In genomic region chr9:111287127-111287526, GRCh38 we compare ENCODE assay signal across 18 cellular contexts. TPM values are rescaled to one million over a fixed set of nuclear protein-coding genes. Genes with fewer than 3 reads are reported as not detected.
DNase-seq lines count a peak whose midpoint lies in the region; ATAC-seq and TF ChIP-seq lines count a peak whose summit lies in the region.
"Had no signal": no experiment of that assay in that cellular context is flagged by ENCODE, and none has a peak within 500 bp of the region (broad histone marks: within the 10 kb centered on the region; RNA-seq: fewer than 3 reads in every experiment).

No MANE protein-coding gene starts in this region.

- CTCF ChIA-PET in PC-9 (lab: Charles Lee) = no interaction called here

- 0 out of 2 replicates have a peak, but pooled peaks cover 4% of the 10 kb centered on the region for H3F3A ChIP-seq in PC-9 (ENCODE audit: insufficient read depth, low read depth)

- H3K9me3 ChIP-seq in PC-9 (ENCODE audit: insufficient read depth, low read depth) (0 out of 2 replicates have a peak, but pooled peaks cover 3% of the 10 kb centered on the region), trophoblast cell (ENCODE audit: insufficient read depth, low read depth, low read length) (no peaks in the 10 kb centered on the region)
- H3K9me3 ChIP-seq: esophagus squamous epithelium, right lobe of liver, stomach had no signal

- DNase-seq in ELR (ENCODE audit: low read depth) (peak; percentile 87), PC-9 (peak; percentile 43 to 45), epithelial cell of proximal tubule (ENCODE audit: low read depth) (peak; percentile 49), trophoblast cell (peak; percentile 71 to 74), activated T-cell treated with anti-CD3 and anti-CD28 coated beads for 4 hours (no peak)
- no peak for DNase-seq in T-helper 2 cell treated with Interferon-gamma antibody and Interleukin-4, amounts not matched to agents 5 μg/mL and 100 μg/mL, for 36 hours (ENCODE audit: low spot score)
- no peak for DNase-seq in natural killer cell treated with Interleukin-12 subunit alpha and Interleukin-12 subunit beta and Interleukin-15 and Interleukin-18, amount 100 ng/mL, for 72 hours (ENCODE audit: low spot score)
- DNase-seq: CD8-positive, alpha-beta T cell; cerebellar nuclear complex; esophagus squamous epithelium; kidney; naive thymus-derived CD4-positive, alpha-beta T cell; NCI-H2107; right lobe of liver; stomach; T-helper 1 cell had no signal

- peaks cover 3% of the 10 kb centered on the region for H3K27me3 Mint-ChIP-seq in T-helper 2 cell treated with Interferon-gamma antibody and Interleukin-4, amounts not matched to agents 5 μg/mL and 100 μg/mL, for 36 hours (ENCODE audit: low read depth)
- peaks cover 3 to 27% of the 10 kb centered on the region in 2 donors for H3K27me3 Mint-ChIP-seq in natural killer cell treated with Interleukin-12 subunit alpha and Interleukin-12 subunit beta and Interleukin-15 and Interleukin-18, amount 100 ng/mL, for 72 hours

- no peak overlapping the region for H2BK5ac ChIP-seq in trophoblast cell (ENCODE audit: low read depth, low read length, poor library complexity)

- intact Hi-C loops in PC-9 (cut with micrococcal nuclease; ENCODE audit: unreplicated experiment) = no loop called here

- no peak overlapping the region for H4K12ac ChIP-seq in trophoblast cell (ENCODE audit: low read depth, low read length)

- H3K4me1 Mint-ChIP-seq in T-helper 2 cell treated with Interferon-gamma antibody and Interleukin-4, amounts not matched to agents 5 μg/mL and 100 μg/mL, for 36 hours (ENCODE audit: low read depth) = peaks cover 1% of the 10 kb centered on the region
- no peaks in the 10 kb centered on the region for H3K4me1 Mint-ChIP-seq in natural killer cell treated with Interleukin-12 subunit alpha and Interleukin-12 subunit beta and Interleukin-15 and Interleukin-18, amount 100 ng/mL, for 72 hours (ENCODE audit: low read depth in 2 of 2)

- H3K18ac ChIP-seq in trophoblast cell (ENCODE audit: low read length) = no peak overlapping the region

- H2BK120ac ChIP-seq in trophoblast cell (ENCODE audit: insufficient read depth, low read length, poor library complexity) = no peak overlapping the region

- POLR2A ChIA-PET in PC-9 (lab: Charles Lee; ENCODE audit: unreplicated experiment) = no interaction called here

- H3K9ac ChIP-seq in trophoblast cell (ENCODE audit: low read length) = no peak overlapping the region
- H3K9ac ChIP-seq: KMS-11 had no signal

- no peak overlapping the region for H3K14ac ChIP-seq in trophoblast cell (ENCODE audit: low read length)

- no peaks in the 10 kb centered on the region for H3K79me2 ChIP-seq in PC-9 (ENCODE audit: low read depth)
- H3K79me2 ChIP-seq in trophoblast cell (ENCODE audit: control insufficient read depth, insufficient read depth, low read length, poor library complexity) = no peaks in the 10 kb centered on the region

- H2BK12ac ChIP-seq in trophoblast cell (ENCODE audit: low read length) = peak overlapping the region; percentile 1

- no peak overlapping the region for H3K27ac ChIP-seq in PC-9
- H3K27ac ChIP-seq in trophoblast cell (ENCODE audit: low read depth, low read length) = peak overlapping the region; percentile 55
- H3K27ac ChIP-seq: esophagus squamous epithelium, KMS-11, right lobe of liver, stomach had no signal

- H3K4me3 ChIP-seq in PC-9 (no peak overlapping the region), epithelial cell of proximal tubule (ENCODE audit: low read depth, low read length) (no peak overlapping the region), trophoblast cell (ENCODE audit: low read depth, low read length) (no peak overlapping the region)
- H3K4me3 ChIP-seq: esophagus squamous epithelium, right lobe of liver, stomach had no signal

- no TSS peak for BruUV-seq in PC-9 (replicated peaks; lab: Mats Ljungman, UMichigan)

- H3K23ac ChIP-seq in trophoblast cell (ENCODE audit: low read length) = no peak overlapping the region

- no peak overlapping the region for H4K91ac ChIP-seq in trophoblast cell (ENCODE audit: low read depth, low read length)

- H3K36me3 ChIP-seq in PC-9 (ENCODE audit: low read depth) (no peaks in the 10 kb centered on the region), trophoblast cell (ENCODE audit: control insufficient read depth in 1 of 2, insufficient read depth in 2 of 2, low read length in 2 of 2) (no peaks in the 10 kb centered on the region)
- H3K36me3 ChIP-seq: esophagus squamous epithelium, right lobe of liver, stomach had no signal

- no peak overlapping the region for H2AK5ac ChIP-seq in trophoblast cell (ENCODE audit: low read length)

- H3K9me3 Mint-ChIP-seq in T-helper 2 cell treated with Interferon-gamma antibody and Interleukin-4, amounts not matched to agents 5 μg/mL and 100 μg/mL, for 36 hours = no peaks in the 10 kb centered on the region
- H3K9me3 Mint-ChIP-seq in natural killer cell treated with Interleukin-12 subunit alpha and Interleukin-12 subunit beta and Interleukin-15 and Interleukin-18, amount 100 ng/mL, for 72 hours = peaks cover 3% of the 10 kb centered on the region
- H3K9me3 Mint-ChIP-seq: CD8-positive, alpha-beta T cell had no signal

- H3K36me3 Mint-ChIP-seq in T-helper 2 cell treated with Interferon-gamma antibody and Interleukin-4, amounts not matched to agents 5 μg/mL and 100 μg/mL, for 36 hours (ENCODE audit: low read depth) = no peaks in the 10 kb centered on the region
- H3K36me3 Mint-ChIP-seq in natural killer cell treated with Interleukin-12 subunit alpha and Interleukin-12 subunit beta and Interleukin-15 and Interleukin-18, amount 100 ng/mL, for 72 hours = no peaks in the 10 kb centered on the region
- H3K36me3 Mint-ChIP-seq: CD8-positive, alpha-beta T cell had no signal

- H3K4me2 ChIP-seq in PC-9 = no peak overlapping the region
- H3K4me2 ChIP-seq in trophoblast cell (ENCODE audit: low read length) = no peak overlapping the region
- H3K4me2 ChIP-seq: KMS-11 had no signal

- H4K8ac ChIP-seq in trophoblast cell (ENCODE audit: low read depth, low read length) = no peak overlapping the region

- no peak for TF ChIP-seq CTCF in PC-9 (conservative IDR thresholded peaks at IDR 0.05)
- TF ChIP-seq CTCF in epithelial cell of proximal tubule (conservative IDR thresholded peaks at IDR 0.05; ENCODE audit: low read depth, low read length) = no peak

- ATAC-seq in GM19023 (IDR thresholded peaks at IDR 0.05; ENCODE audit: unreplicated experiment) = no peak
- no peak for ATAC-seq in natural killer cell treated with Interleukin-12 subunit alpha and Interleukin-12 subunit beta and Interleukin-15 and Interleukin-18, amount 100 ng/mL, for 72 hours
- ATAC-seq: CD8-positive, alpha-beta T cell; naive thymus-derived CD4-positive, alpha-beta T cell had no signal

- H3K27me3 ChIP-seq in PC-9 (ENCODE audit: insufficient read depth, low read depth) (no peaks in the 10 kb centered on the region), trophoblast cell (ENCODE audit: insufficient read depth, low read length) (no peaks in the 10 kb centered on the region)
- H3K27me3 ChIP-seq: esophagus squamous epithelium, right lobe of liver, stomach had no signal

- H3K79me1 ChIP-seq in trophoblast cell (ENCODE audit: low read length) = peaks cover 6% of the 10 kb centered on the region

- H3K4me1 ChIP-seq in PC-9 (replicated peaks; ENCODE audit: insufficient read depth) (no peaks in the 10 kb centered on the region), trophoblast cell (ENCODE audit: control insufficient read depth in 1 of 2, insufficient read depth in 2 of 2, low read length in 2 of 2) (peaks cover 6 to 8% of the 10 kb centered on the region in 2 experiments)
- H3K4me1 ChIP-seq: esophagus squamous epithelium, right lobe of liver, stomach had no signal

- no peak overlapping the region for H3K4me3 Mint-ChIP-seq in T-helper 2 cell treated with Interferon-gamma antibody and Interleukin-4, amounts not matched to agents 5 μg/mL and 100 μg/mL, for 36 hours
- no peak overlapping the region for H3K4me3 Mint-ChIP-seq in natural killer cell treated with Interleukin-12 subunit alpha and Interleukin-12 subunit beta and Interleukin-15 and Interleukin-18, amount 100 ng/mL, for 72 hours
- H3K4me3 Mint-ChIP-seq: CD8-positive, alpha-beta T cell; naive thymus-derived CD4-positive, alpha-beta T cell had no signal

- no peak overlapping the region for H3K27ac Mint-ChIP-seq in T-helper 2 cell treated with Interferon-gamma antibody and Interleukin-4, amounts not matched to agents 5 μg/mL and 100 μg/mL, for 36 hours
- H3K27ac Mint-ChIP-seq in natural killer cell treated with Interleukin-12 subunit alpha and Interleukin-12 subunit beta and Interleukin-15 and Interleukin-18, amount 100 ng/mL, for 72 hours = no peak overlapping the region
- H3K27ac Mint-ChIP-seq: CD8-positive, alpha-beta T cell; naive thymus-derived CD4-positive, alpha-beta T cell had no signal

- H4K20me1 ChIP-seq in PC-9 (ENCODE audit: insufficient read depth) = no peaks in the 10 kb centered on the region

- WGBS in trophoblast cell (ENCODE audit: extremely low coverage, insufficient coverage, insufficient read length) = no CpG with 5 or more reads among the region's 2 CpGs

- no peaks in the 10 kb centered on the region for H3K9me2 ChIP-seq in PC-9 (ENCODE audit: insufficient read depth)

- H3K4ac ChIP-seq in trophoblast cell (ENCODE audit: low read depth, low read length) = no peak overlapping the region

- H2AFZ ChIP-seq in PC-9 = no peak overlapping the region
- no peak overlapping the region for H2AFZ ChIP-seq in trophoblast cell (ENCODE audit: insufficient read depth, low read length, poor library complexity)

RNA-seq across cellular contexts. Expression of gene OR2K2, which starts 42.9 kb away (rescaled TPM):
- total RNA-seq in PC-9 (2021) (not detected in 2 replicates), epithelial cell of proximal tubule (not detected in 2 replicates)
- polyA plus RNA-seq in trophoblast cell (2013) = not detected in 2 replicates
- total RNA-seq in natural killer cell treated with Interleukin-12 subunit alpha and Interleukin-12 subunit beta and Interleukin-15 and Interleukin-18, amount 100 ng/mL, for 72 hours = not detected
- total RNA-seq: CD8-positive, alpha-beta T cell; esophagus squamous epithelium; kidney; naive thymus-derived CD4-positive, alpha-beta T cell; right lobe of liver; stomach had no signal
- polyA plus RNA-seq: naive thymus-derived CD4-positive, alpha-beta T cell; stomach had no signal

Comparison
In these comparisons a context has a peak if more than half of its experiments do, and no peak if none do; other contexts are left out.
1. DNase-seq: peak in ELR (single experiment), PC-9 (2 of 2), epithelial cell of proximal tubule (single experiment) and trophoblast cell (2 of 2); none in T-helper 2 cell treated with Interferon-gamma antibody and Interleukin-4, amounts not matched to agents 5 μg/mL and 100 μg/mL, for 36 hours (single experiment), natural killer cell treated with Interleukin-12 subunit alpha and Interleukin-12 subunit beta and Interleukin-15 and Interleukin-18, amount 100 ng/mL, for 72 hours (single experiment) and activated T-cell treated with anti-CD3 and anti-CD28 coated beads for 4 hours (single experiment).